ENCODE assay signal across 1 cellular context in genomic region chr14:73058224-73058922, GRCh38.
TF ChIP-seq lines count a peak whose summit lies in the region.

Gene RBM25, plus strand, starts transcription at chr14:73058534. Its CDS starts 13,108 bp downstream, at chr14:73071642.

TF ChIP-seq in liver, 16 proteins besides CTCF, POLR2A, EP300 and RAD21 (continued from another document):
- peak; percentile 100 for TF ChIP-seq YY1 (IDR thresholded peaks at IDR 0.05)
- peak; percentile 93 for TF ChIP-seq ZBTB33 (IDR thresholded peaks at IDR 0.05)
- TF ChIP-seq JUND (IDR thresholded peaks at IDR 0.05): peak; percentile 99
- TF ChIP-seq HNF4G (IDR thresholded peaks at IDR 0.05): peak; percentile 81
- peak; percentile 94 for TF ChIP-seq SP1 (IDR thresholded peaks at IDR 0.05)
- TF ChIP-seq EGR1 (IDR thresholded peaks at IDR 0.05; ENCODE audit: low read depth in 2 of 2): peak; percentile 57 to 84
- peak; percentile 73 to 88 for TF ChIP-seq HNF4A (conservative IDR thresholded peaks at IDR 0.05)
TF ChIP-seq in liver: peak in this region for 15.
